In the genomic region with DNA sequence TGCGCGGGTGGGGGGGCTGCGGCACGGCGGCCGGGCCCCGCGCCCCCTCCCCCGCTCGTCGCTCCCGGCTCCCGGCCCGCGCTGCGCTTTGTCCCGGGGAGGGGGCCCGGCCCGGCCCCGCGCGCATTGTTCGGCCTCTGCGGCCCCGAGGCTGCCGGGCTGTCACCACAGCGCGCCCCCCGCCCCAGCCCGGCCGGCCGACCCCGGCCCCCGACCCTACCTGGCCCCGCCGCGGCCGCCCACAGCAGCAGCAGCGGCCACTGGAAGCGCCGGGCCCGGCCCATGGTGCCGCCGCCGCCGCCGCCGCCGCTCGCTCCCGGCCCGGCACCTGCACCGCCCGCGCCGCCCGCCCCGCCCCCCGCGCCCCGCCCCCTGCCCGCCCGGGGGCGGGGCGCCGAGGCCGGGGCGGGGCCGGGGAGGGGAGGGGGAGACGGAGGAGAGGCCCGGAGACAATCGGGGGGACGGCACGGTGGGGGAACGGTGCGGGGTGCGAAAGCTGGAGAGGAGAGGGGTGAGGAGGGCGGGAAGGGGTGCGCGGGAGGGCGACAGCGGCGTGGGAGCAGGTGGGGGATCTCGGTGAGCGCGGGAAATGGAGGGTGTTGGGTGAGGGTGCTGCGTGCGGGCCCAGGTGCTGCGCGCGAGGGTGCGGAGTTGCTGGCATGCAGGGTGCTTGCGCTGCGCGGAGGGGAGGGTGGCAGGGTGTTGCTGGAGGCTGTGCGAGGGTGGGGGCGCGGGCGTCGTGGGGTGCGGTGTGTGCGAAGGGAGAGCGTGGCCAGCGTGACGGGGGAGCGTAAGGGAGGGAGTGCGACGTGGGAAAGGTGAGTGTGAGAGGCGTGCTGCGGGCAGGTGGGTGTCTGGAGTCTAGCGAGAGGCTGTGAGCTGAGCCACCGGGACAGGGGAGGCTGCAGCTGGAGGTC, we compare ENCODE assay signal across 1 cellular context.
A peak's percentile ranks its signal among the peaks of the same experiment; 100 is the strongest.
TF ChIP-seq lines count a peak whose summit lies in the region.

A gene with protein sequence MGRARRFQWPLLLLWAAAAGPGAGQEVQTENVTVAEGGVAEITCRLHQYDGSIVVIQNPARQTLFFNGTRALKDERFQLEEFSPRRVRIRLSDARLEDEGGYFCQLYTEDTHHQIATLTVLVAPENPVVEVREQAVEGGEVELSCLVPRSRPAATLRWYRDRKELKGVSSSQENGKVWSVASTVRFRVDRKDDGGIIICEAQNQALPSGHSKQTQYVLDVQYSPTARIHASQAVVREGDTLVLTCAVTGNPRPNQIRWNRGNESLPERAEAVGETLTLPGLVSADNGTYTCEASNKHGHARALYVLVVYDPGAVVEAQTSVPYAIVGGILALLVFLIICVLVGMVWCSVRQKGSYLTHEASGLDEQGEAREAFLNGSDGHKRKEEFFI (minus strand): TSS at position 344 of the 917 bp plus-strand sequence. CDS start 60 bp downstream, at position 284.

TF ChIP-seq in HepG2, 621 proteins besides CTCF, POLR2A, EP300 and RAD21 (continued from another document):
- TF ChIP-seq, protein P1, sequence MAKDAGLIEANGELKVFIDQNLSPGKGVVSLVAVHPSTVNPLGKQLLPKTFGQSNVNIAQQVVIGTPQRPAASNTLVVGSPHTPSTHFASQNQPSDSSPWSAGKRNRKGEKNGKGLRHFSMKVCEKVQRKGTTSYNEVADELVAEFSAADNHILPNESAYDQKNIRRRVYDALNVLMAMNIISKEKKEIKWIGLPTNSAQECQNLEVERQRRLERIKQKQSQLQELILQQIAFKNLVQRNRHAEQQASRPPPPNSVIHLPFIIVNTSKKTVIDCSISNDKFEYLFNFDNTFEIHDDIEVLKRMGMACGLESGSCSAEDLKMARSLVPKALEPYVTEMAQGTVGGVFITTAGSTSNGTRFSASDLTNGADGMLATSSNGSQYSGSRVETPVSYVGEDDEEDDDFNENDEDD (CRISPR knock-in tag; IDR thresholded peaks at IDR 0.05; ENCODE audit: borderline replicate concordance): peak; percentile 66; the same call in 1 of the 2 replicates
- TF ChIP-seq ZMYM4 (CRISPR knock-in tag; IDR thresholded peaks at IDR 0.05) (peak; percentile 16; the same call in 1 of the 2 replicates), ZNF543 (CRISPR knock-in tag; IDR thresholded peaks at IDR 0.05) (no peak), ZNF367 (CRISPR knock-in tag; IDR thresholded peaks at IDR 0.05; ENCODE audit: borderline replicate concordance) (no peak), ZBTB38 (CRISPR knock-in tag; IDR thresholded peaks at IDR 0.05) (peak; percentile 71), ZNF12 (CRISPR knock-in tag; IDR thresholded peaks at IDR 0.05) (no peak)
- TF ChIP-seq, protein P2, sequence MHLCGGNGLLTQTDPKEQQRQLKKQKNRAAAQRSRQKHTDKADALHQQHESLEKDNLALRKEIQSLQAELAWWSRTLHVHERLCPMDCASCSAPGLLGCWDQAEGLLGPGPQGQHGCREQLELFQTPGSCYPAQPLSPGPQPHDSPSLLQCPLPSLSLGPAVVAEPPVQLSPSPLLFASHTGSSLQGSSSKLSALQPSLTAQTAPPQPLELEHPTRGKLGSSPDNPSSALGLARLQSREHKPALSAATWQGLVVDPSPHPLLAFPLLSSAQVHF (CRISPR knock-in tag; IDR thresholded peaks at IDR 0.05): 0 out of 2 replicates have a peak, but pooled peaks have one; percentile 62
